In the genomic region with DNA sequence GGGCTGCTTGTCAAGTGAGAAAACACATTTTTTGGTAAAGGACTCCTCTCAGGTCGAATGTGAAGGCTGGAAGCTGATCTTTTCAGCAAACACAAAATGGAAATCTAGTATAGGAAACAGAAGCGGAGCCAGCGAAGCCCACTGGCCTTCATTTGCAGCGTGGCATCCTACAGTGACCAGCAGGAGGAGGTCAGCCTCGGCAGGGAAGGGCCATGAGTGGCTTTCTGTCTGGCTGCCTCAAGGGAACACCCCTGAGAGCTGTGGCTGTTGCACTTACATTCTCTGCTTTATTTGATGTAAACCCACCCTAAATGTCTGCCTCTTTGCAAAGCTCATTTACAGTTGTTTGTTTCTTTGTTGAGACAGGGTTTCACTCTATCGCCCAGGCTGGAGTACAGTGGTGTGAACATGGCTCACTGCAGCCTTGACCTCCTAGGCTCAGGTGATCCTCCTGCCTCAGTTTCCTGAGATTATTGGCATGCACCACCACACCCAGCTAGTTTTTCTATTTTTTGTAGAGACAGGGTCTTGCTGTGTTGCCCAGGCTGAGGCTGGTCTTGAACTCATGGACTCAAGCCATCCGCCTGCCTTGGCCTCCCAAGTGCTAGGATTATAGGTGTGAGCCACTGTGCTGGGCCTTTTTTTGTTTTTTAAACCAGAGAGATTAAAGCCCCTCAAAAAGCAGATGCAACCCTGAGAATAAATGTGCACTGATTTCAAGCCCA, we compare ENCODE assay signal across 17 cellular contexts.
"Had no signal": no experiment of that assay in that cellular context is flagged by ENCODE, and none has a peak within 500 bp of the region (broad histone marks: within the 10 kb centered on the region; RNA-seq: fewer than 3 reads in every experiment).

No MANE protein-coding gene starts in this region.

- H3K9me3 ChIP-seq: transverse colon had no signal

- H3K4me1 ChIP-seq: foreskin keratinocyte, transverse colon had no signal

- H3K27ac Mint-ChIP-seq: activated T-helper 2 cell treated with anti-CD3 and anti-CD28 coated beads, Interferon-gamma antibody, Interleukin-2, Interleukin-4, amounts not matched to agents 10 μg/mL and 5 μg/mL and 100 μg/mL, durations not matched to agents 14 hours and 24 hours and 36 hours had no signal

- DNase-seq: activated CD4-positive, alpha-beta T cell treated with anti-CD3 and anti-CD28 coated beads, Interleukin-2, amount 50 U/mL, for 48 hours; activated naive CD4-positive, alpha-beta T cell treated with anti-CD3 and anti-CD28 coated beads, Interleukin-2, amount 50 U/mL, for 16 hours; activated T-cell treated with anti-CD3 and anti-CD28 coated beads, Interleukin-2, amount 50 U/mL, for 1 hour; central memory CD4-positive, alpha-beta T cell; cortex of kidney; effector CD4-positive, alpha-beta T cell; foreskin keratinocyte; left colon; stimulated activated naive CD8-positive, alpha-beta T cell treated with anti-CD3 and anti-CD28 coated beads, Interleukin-15, Interleukin-2, amounts not matched to agents 100 U/mL and 50 U/mL, for 24 hours; T-helper 1 cell; T1000; transverse colon had no signal

- H3K27me3 ChIP-seq: foreskin keratinocyte, transverse colon had no signal

- H3K27ac ChIP-seq: foreskin keratinocyte, transverse colon had no signal

- ATAC-seq: foreskin keratinocyte; left colon; sciatic nerve; SK-N-SH treated with all-trans-retinoic acid at 6 μM for 48 hours; stimulated activated naive CD8-positive, alpha-beta T cell treated with anti-CD3 and anti-CD28 coated beads, Interleukin-15, Interleukin-2, amounts not matched to agents 100 U/mL and 50 U/mL, for 24 hours had no signal

- H3K4me3 ChIP-seq: lung, transverse colon had no signal

- H3K36me3 ChIP-seq: transverse colon had no signal

- H3K27me3 Mint-ChIP-seq: progenitor cell of endocrine pancreas had no signal
